22 cellular contexts compared by ENCODE assay signal in the genomic region with DNA sequence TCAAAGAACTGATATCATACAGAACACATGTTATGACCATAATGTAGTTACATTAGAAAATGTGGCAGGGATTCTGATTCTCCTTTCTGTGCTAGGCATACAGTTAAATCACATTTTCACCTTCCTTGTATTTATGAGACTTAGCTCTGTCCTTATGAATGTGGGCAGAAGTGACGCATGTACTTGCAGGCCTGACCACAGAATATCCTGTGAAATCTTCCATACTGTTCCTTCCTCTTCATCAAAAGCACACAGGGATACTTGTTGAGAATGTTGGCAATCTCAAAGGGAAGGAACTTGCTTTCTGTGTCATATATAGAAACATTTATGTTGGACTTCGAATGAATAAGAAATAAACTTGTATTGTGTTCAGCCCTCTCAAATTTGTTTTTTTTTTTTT. TPM values are rescaled to one million over a fixed set of nuclear protein-coding genes. Genes with fewer than 3 reads are reported as not detected.
DNase-seq lines count a peak whose midpoint lies in the region; ATAC-seq, FAIRE-seq and TF ChIP-seq lines count a peak whose summit lies in the region.
"Had no signal": no experiment of that assay in that cellular context is flagged by ENCODE, and none has a peak within 500 bp of the region (broad histone marks: within the 10 kb centered on the region; RNA-seq: fewer than 3 reads in every experiment).

No MANE protein-coding gene starts in this region.

- H3K9me3 ChIP-seq in keratinocyte (ENCODE audit: control insufficient read depth, low read depth, low read length) = no peaks in the 10 kb centered on the region
- H3K9me3 ChIP-seq: mucosa of descending colon had no signal

- peak overlapping the region; percentile 73 for H2AFZ ChIP-seq in keratinocyte (ENCODE audit: control insufficient read depth, low read length)

- no peak overlapping the region for H3K4me3 Mint-ChIP-seq in effector memory CD8-positive, alpha-beta T cell
- H3K4me3 Mint-ChIP-seq: activated CD4-positive, alpha-beta T cell treated with anti-CD3 and anti-CD28 coated beads, Interleukin-2, amount 10 ng/mL, durations not matched to agents 7 days and 5 days; central memory CD8-positive, alpha-beta T cell; neural crest cell had no signal

- no peaks in the 10 kb centered on the region for H3K9me3 Mint-ChIP-seq in effector memory CD8-positive, alpha-beta T cell
- H3K9me3 Mint-ChIP-seq: activated CD4-positive, alpha-beta T cell treated with anti-CD3 and anti-CD28 coated beads, Interleukin-2, amount 10 ng/mL, durations not matched to agents 7 days and 5 days; activated T-helper 2 cell treated with anti-CD3 and anti-CD28 coated beads, Interferon-gamma antibody, Interleukin-2, Interleukin-4, amounts not matched to agents 10 μg/mL and 5 μg/mL and 100 μg/mL, durations not matched to agents 14 hours and 24 hours and 36 hours; central memory CD8-positive, alpha-beta T cell; neural crest cell had no signal

- no peaks in the 10 kb centered on the region for H4K20me1 ChIP-seq in keratinocyte (ENCODE audit: control insufficient read depth, extremely low read depth, insufficient read depth, low read length)

- H3K27me3 ChIP-seq in keratinocyte (ENCODE audit: control insufficient read depth, extremely low read depth, insufficient read depth, low read length) = no peaks in the 10 kb centered on the region

- H3K36me3 Mint-ChIP-seq in effector memory CD8-positive, alpha-beta T cell (ENCODE audit: insufficient read depth) = no peaks in the 10 kb centered on the region

- H3K4me3 ChIP-seq in choroid plexus epithelial cell (ENCODE audit: low read depth, low read length) (no peak overlapping the region), keratinocyte (ENCODE audit: control insufficient read depth in 2 of 3, extremely low read depth in 1 of 3, insufficient read depth in 2 of 3, low read depth in 1 of 3, low read length in 3 of 3) (no peak overlapping the region)
- H3K4me3 ChIP-seq: mucosa of descending colon had no signal

- no peaks in the 10 kb centered on the region for H3K79me2 ChIP-seq in keratinocyte (ENCODE audit: control insufficient read depth, insufficient read depth, low read length)

- peaks cover 11% of the 10 kb centered on the region for H3K4me1 ChIP-seq in keratinocyte (ENCODE audit: control insufficient read depth, extremely low read depth, insufficient read depth, low read length)

- no peaks in the 10 kb centered on the region for H3K9me1 ChIP-seq in keratinocyte (ENCODE audit: control insufficient read depth, extremely low read depth, insufficient read depth, low read length)

- TF ChIP-seq CTCF in choroid plexus epithelial cell (conservative IDR thresholded peaks at IDR 0.05; ENCODE audit: low read depth, low read length) = no peak
- TF ChIP-seq CTCF in keratinocyte (optimal IDR thresholded peaks at IDR 0.05 in 1 of 3, IDR thresholded peaks at IDR 0.05 in 1 of 3, conservative IDR thresholded peaks at IDR 0.05 in 1 of 3; ENCODE audit: extremely low read depth in 1 of 3, insufficient read depth in 2 of 3, low read length in 3 of 3) = no peak

- ATAC-seq in effector memory CD8-positive, alpha-beta T cell (replicated peaks) = no peak
- ATAC-seq: mucosa of descending colon had no signal

- no peak overlapping the region for H3K9ac ChIP-seq in keratinocyte (ENCODE audit: control insufficient read depth, extremely low read depth, insufficient read depth, low read length)

- H3K4me1 Mint-ChIP-seq in effector memory CD8-positive, alpha-beta T cell (ENCODE audit: low read depth in 2 of 2) = no peaks in the 10 kb centered on the region
- H3K4me1 Mint-ChIP-seq: activated CD4-positive, alpha-beta T cell treated with anti-CD3 and anti-CD28 coated beads, Interleukin-2, amount 10 ng/mL, durations not matched to agents 7 days and 5 days; central memory CD8-positive, alpha-beta T cell had no signal

- H3K27ac ChIP-seq in keratinocyte (ENCODE audit: control insufficient read depth, insufficient read depth, low read length) (no peak overlapping the region), caudate nucleus (ENCODE audit: low read depth, low read length) (no peak overlapping the region)
- H3K27ac ChIP-seq: C4-2B had no signal

- DNase-seq in Ammon's horn (ENCODE audit: low spot score) = peak; percentile 43
- DNase-seq in KBM-7 = peak; percentile 50
- peak; percentile 63 for DNase-seq in choroid plexus epithelial cell (ENCODE audit: low read depth)
- peak; percentile 69 for DNase-seq in keratinocyte (ENCODE audit: low read depth, low spot score)
- DNase-seq in caudate nucleus (lab: John Stamatoyannopoulos, UW) = no peak
- no peak for DNase-seq in effector memory CD8-positive, alpha-beta T cell
- DNase-seq in NCI-H1092 (lab: John Stamatoyannopoulos, UW) = no peak
- no peak for DNase-seq in NCI-H1105 treated with DMSO at 0.1 percent for 48 hours (lab: John Stamatoyannopoulos, UW)
- DNase-seq: activated CD4-positive, alpha-beta T cell treated with anti-CD3 and anti-CD28 coated beads, Interleukin-2, amount 10 ng/mL, durations not matched to agents 7 days and 5 days; effector CD8-positive, alpha-beta T cell; KG1; kidney glomerular epithelial cell; mucosa of descending colon; NCI-H2107; NCI-H524; stimulated activated CD4-positive, alpha-beta T cell treated with anti-CD3 and anti-CD28 coated beads, Interleukin-12 subunit alpha, Interleukin-12 subunit beta, amount 100 ng/mL, for 4 hours; SW 1271 had no signal

- no peaks in the 10 kb centered on the region for H3K36me3 ChIP-seq in keratinocyte (ENCODE audit: control insufficient read depth in 2 of 2, extremely low read depth in 1 of 2, insufficient read depth in 2 of 2, low read length in 2 of 2)

- in situ Hi-C loops in KBM-7 (cut with MboI; ENCODE audit: low pct_unique_long_range_greater_than_20kb, low sequenced_read_pairs) = no loop called here

- peaks cover 14 to 17% of the 10 kb centered on the region in 2 donors for H3K27me3 Mint-ChIP-seq in effector memory CD8-positive, alpha-beta T cell

- H3K27ac Mint-ChIP-seq in effector memory CD8-positive, alpha-beta T cell = no peak overlapping the region
- H3K27ac Mint-ChIP-seq: activated CD4-positive, alpha-beta T cell treated with anti-CD3 and anti-CD28 coated beads, Interleukin-2, amount 10 ng/mL, durations not matched to agents 7 days and 5 days; activated T-helper 2 cell treated with anti-CD3 and anti-CD28 coated beads, Interferon-gamma antibody, Interleukin-2, Interleukin-4, amounts not matched to agents 10 μg/mL and 5 μg/mL and 100 μg/mL, durations not matched to agents 14 hours and 24 hours and 36 hours had no signal

- dilution Hi-C loops in keratinocyte (cut with MboI; ENCODE audit: extremely low pct_ligation_motif_present, low sequenced_read_pairs) = no loop called here

- H3K4me2 ChIP-seq in keratinocyte (ENCODE audit: control insufficient read depth, extremely low read depth, insufficient read depth, low read depth, low read length) = peak overlapping the region; percentile 47

- peak; percentile 94 for FAIRE-seq in keratinocyte (lab: Jason Lieb, UNC)
- FAIRE-seq: GM12891 had no signal

RNA-seq across cellular contexts. Expression of a gene that starts 17.2 kb away (rescaled TPM):
- not detected in 3 replicates for polyA plus RNA-seq in keratinocyte
- polyA plus RNA-seq in keratinocyte (2011; ENCODE audit: low read depth) = not detected
- polyA plus RNA-seq in keratinocyte (2011; cell fraction: cytosol; rRNA removed) = not detected in 2 replicates
- polyA plus RNA-seq in keratinocyte (2011; cell fraction: nucleus; rRNA removed) = not detected in 2 replicates
- polyA plus RNA-seq in keratinocyte (2012; ENCODE audit: low replicate concordance) = not detected in 2 replicates
- polyA minus RNA-seq in keratinocyte = not detected in 3 replicates
- not detected for polyA minus RNA-seq in keratinocyte (2011; cell fraction: cytosol; rRNA and poly(A)+ RNA removed)
- polyA minus RNA-seq in keratinocyte (2011; cell fraction: nucleus; rRNA and poly(A)+ RNA removed) = not detected in 2 replicates

Comparison
In these comparisons a context has a peak if more than half of its experiments do, and no peak if none do; other contexts are left out.
1. DNase-seq: peak in Ammon's horn (single experiment), KBM-7 (single experiment), choroid plexus epithelial cell (single experiment) and keratinocyte (single experiment); none in caudate nucleus (0 of 61), effector memory CD8-positive, alpha-beta T cell (0 of 3), NCI-H1092 (single experiment) and NCI-H1105 treated with DMSO at 0.1 percent for 48 hours (single experiment).